Comparison of ENCODE assay signal across 8 cellular contexts in the genomic region with DNA sequence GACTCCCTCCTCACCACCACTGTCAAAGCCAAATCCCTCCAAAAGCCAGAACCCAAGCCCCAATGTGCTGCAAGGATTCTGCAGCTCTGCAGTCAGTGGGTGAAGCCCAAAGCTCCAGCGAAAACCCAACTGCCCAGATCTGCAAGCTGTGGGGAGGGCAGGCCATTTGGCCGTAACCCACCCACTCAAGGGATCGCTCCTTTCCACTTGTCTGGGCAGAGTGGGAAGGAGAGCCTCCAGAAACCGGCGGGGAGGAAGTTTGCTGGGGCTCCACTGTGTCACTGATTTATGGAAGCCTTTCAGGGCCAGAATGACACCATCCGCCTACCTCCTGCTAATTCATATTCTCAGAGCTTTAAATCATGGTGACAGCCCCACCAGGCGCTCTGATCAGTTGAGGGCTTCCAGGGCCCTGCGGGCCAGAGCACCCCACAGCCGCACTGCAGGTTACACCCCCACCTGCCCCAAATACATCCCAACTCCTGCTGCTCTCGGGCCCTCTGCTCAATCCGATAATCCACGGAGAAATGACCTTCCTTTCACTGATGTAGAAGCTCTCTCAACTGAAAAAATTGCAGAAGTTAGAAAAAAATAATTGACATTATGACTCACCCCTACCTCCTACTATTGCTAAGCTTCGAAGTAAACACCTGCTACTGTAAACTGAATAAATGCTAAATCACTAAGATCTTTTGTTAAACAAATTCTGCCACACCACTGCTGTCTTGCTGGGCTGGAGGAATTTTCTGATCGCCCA. TPM values are rescaled to one million over a fixed set of nuclear protein-coding genes. Genes with fewer than 3 reads are reported as not detected.
DNase-seq lines count a peak whose midpoint lies in the region; TF ChIP-seq lines count a peak whose summit lies in the region.

No MANE protein-coding gene starts in this region.

- peak overlapping the region; percentile 21 for H3K4me3 ChIP-seq in left ventricle myocardium inferior
- H3K4me3 ChIP-seq in tibial artery: peak overlapping the region in 1 of 2 donors; percentile 4
- H3K4me3 ChIP-seq in colonic mucosa: no peak overlapping the region
- H3K4me3 ChIP-seq in OCI-LY7 (ENCODE audit: low read depth, low read length, poor library complexity, severe bottlenecking): no peak overlapping the region

- no TSS peak for BruUV-seq in OCI-LY7 (replicated peaks; lab: Mats Ljungman, UMichigan)

- H4K20me1 ChIP-seq in OCI-LY7 (ENCODE audit: insufficient read depth, low read length): no peaks in the 10 kb centered on the region

- H3K4me1 ChIP-seq in left ventricle myocardium inferior: peaks cover 43% of the 10 kb centered on the region
- H3K4me1 ChIP-seq in tibial artery: peaks cover 0 to 38% (median 21%) of the 10 kb centered on the region in 4 donors
- H3K4me1 ChIP-seq in colonic mucosa: peaks cover 5% of the 10 kb centered on the region
- no peaks in the 10 kb centered on the region for H3K4me1 ChIP-seq in OCI-LY7 (ENCODE audit: insufficient read depth, low read length, poor library complexity, severe bottlenecking)

- peaks cover 4% of the 10 kb centered on the region for H3K27me3 ChIP-seq in left ventricle myocardium inferior (ENCODE audit: low read depth)
- H3K27me3 ChIP-seq in tibial artery: peaks cover 0 to 3% of the 10 kb centered on the region in 2 donors
- H3K27me3 ChIP-seq in colonic mucosa: no peaks in the 10 kb centered on the region

- H3K9me3 ChIP-seq in left ventricle myocardium inferior (replicated peaks): no peaks in the 10 kb centered on the region
- H3K9me3 ChIP-seq in tibial artery: no peaks in the 10 kb centered on the region
- H3K9me3 ChIP-seq in colonic mucosa: no peaks in the 10 kb centered on the region
- no peaks in the 10 kb centered on the region for H3K9me3 ChIP-seq in OCI-LY7 (ENCODE audit: low read length)

- intact Hi-C loops in left ventricle myocardium inferior (cut with micrococcal nuclease): loop anchor here (10.0 kb wide), 1 partner anchor 566 kb away; no protein-coding TSS in a partner anchor
- intact Hi-C loops in tibial artery (cut with DNase I; ENCODE audit: low total_unique reads): loop anchor here (5.0 kb wide), 1 partner anchor 493 kb away; the partner anchor contains the start of gene RHOU
- intact Hi-C loops in colonic mucosa (cut with DNase I): no loop called here
- intact Hi-C loops in OCI-LY7 (cut with micrococcal nuclease; ENCODE audit: unreplicated experiment): no loop called here

- H3K9ac ChIP-seq in colonic mucosa (ENCODE audit: low read depth in 2 of 2, low read length in 2 of 2): peak overlapping the region in 1 of 2 donors; percentile 42

- H3K36me3 ChIP-seq in left ventricle myocardium inferior (no peaks in the 10 kb centered on the region), tibial artery (no peaks in the 10 kb centered on the region), colonic mucosa (no peaks in the 10 kb centered on the region), OCI-LY7 (ENCODE audit: insufficient read depth, low read length) (no peaks in the 10 kb centered on the region)

- H3K27ac ChIP-seq in left ventricle myocardium inferior (replicated peaks) (peak overlapping the region; percentile 96), tibial artery (peak overlapping the region; percentile 32 to 41), colonic mucosa (no peak overlapping the region), OCI-LY7 (ENCODE audit: low read depth, low read length, poor library complexity, severe bottlenecking) (no peak overlapping the region)

- no peak for TF ChIP-seq CTCF in left ventricle myocardium inferior (IDR thresholded peaks at IDR 0.05; ENCODE audit: borderline replicate concordance)
- TF ChIP-seq CTCF in tibial artery (IDR thresholded peaks at IDR 0.05): no peak
- no peak for TF ChIP-seq CTCF in colonic mucosa (IDR thresholded peaks at IDR 0.05)
- no peak for TF ChIP-seq CTCF in OCI-LY7 (conservative IDR thresholded peaks at IDR 0.05; ENCODE audit: low read length)

- DNase-seq in NCI-H146 (lab: John Stamatoyannopoulos, UW) (peak; percentile 51), NCI-H146 treated with DMSO at 0.1 percent for 48 hours (lab: John Stamatoyannopoulos, UW; ENCODE audit: unreplicated experiment) (no peak), NCI-H2227 (lab: John Stamatoyannopoulos, UW; ENCODE audit: unreplicated experiment) (peak; percentile 61), left ventricle myocardium inferior (no peak), tibial artery (no peak), colonic mucosa (no peak), OCI-LY7 (ENCODE audit: low spot score) (no peak), AG20443 (ENCODE audit: low spot score) (no peak)

- POLR2A ChIA-PET in OCI-LY7 (lab: Charles Lee): no interaction called here

- CTCF ChIA-PET in OCI-LY7 (lab: Charles Lee; ENCODE audit: unreplicated experiment): no interaction called here

- no peaks in the 10 kb centered on the region for H3K79me2 ChIP-seq in OCI-LY7 (ENCODE audit: insufficient read depth, low read depth, low read length)

- no peak overlapping the region for H3K4me2 ChIP-seq in OCI-LY7 (ENCODE audit: low read length)

- H3K9me2 ChIP-seq in OCI-LY7 (ENCODE audit: insufficient read depth, low read length): no peaks in the 10 kb centered on the region

- no peak overlapping the region for H2AFZ ChIP-seq in OCI-LY7 (ENCODE audit: low read length)

RNA-seq across cellular contexts. Expression of gene RAB4A, which starts 40.6 kb away (rescaled TPM):
- total RNA-seq in left ventricle myocardium inferior (132 TPM), colonic mucosa (100 to 1,000 TPM in 1 of 2 donors, 10 to 100 TPM in 1; 80.9 to 103 TPM), OCI-LY7 (2022) (17.5 and 22.8 TPM in 2 replicates)
- 20.0 and 27.9 TPM in 2 replicates for total RNA-seq in OCI-LY7 (2014; rRNA removed; shearing (Covaris generic))

Comparison
In these comparisons a context has a peak if more than half of its experiments do, and no peak if none do; other contexts are left out.
1. DNase-seq: peak in NCI-H146 (single experiment) and NCI-H2227 (single experiment); none in NCI-H146 treated with DMSO at 0.1 percent for 48 hours (single experiment), left ventricle myocardium inferior (single experiment), tibial artery (0 of 2), colonic mucosa (single experiment), OCI-LY7 (single experiment) and AG20443 (single experiment).
2. H3K27ac ChIP-seq: peak in left ventricle myocardium inferior (single experiment) and tibial artery (2 of 2); none in colonic mucosa (single experiment) and OCI-LY7 (single experiment).
3. intact Hi-C loops: an anchor here in left ventricle myocardium inferior (10.0 kb wide) and tibial artery (5.0 kb wide); none called in colonic mucosa and OCI-LY7.